Comparison of ENCODE assay signal across 10 cellular contexts in genomic region chr19:58468216-58468839, GRCh38. TPM values are rescaled to one million over a fixed set of nuclear protein-coding genes. Genes with fewer than 3 reads are reported as not detected.
DNase-seq lines count a peak whose midpoint lies in the region; TF ChIP-seq lines count a peak whose summit lies in the region.
"Had no signal": no experiment of that assay in that cellular context is flagged by ENCODE, and none has a peak within 500 bp of the region (broad histone marks: within the 10 kb centered on the region; RNA-seq: fewer than 3 reads in every experiment).

No MANE protein-coding gene starts in this region.

- H3K79me2 ChIP-seq in DOHH2 (ENCODE audit: control insufficient read depth, low read length) (peaks cover 27% of the 10 kb centered on the region), neural progenitor cell (ENCODE audit: low read depth) (peaks cover 9% of the 10 kb centered on the region)

- H2AFZ ChIP-seq in neural progenitor cell (replicated peaks), result no peak overlapping the region

- no peaks in the 10 kb centered on the region for H3K9me3 Mint-ChIP-seq in brain
- no peaks in the 10 kb centered on the region for H3K9me3 Mint-ChIP-seq in neural progenitor cell

- peaks cover 8% of the 10 kb centered on the region; the same call in 1 of the 2 replicates for H4K20me1 ChIP-seq in DOHH2 (ENCODE audit: control insufficient read depth, insufficient read depth, low read depth, low read length)
- H4K20me1 ChIP-seq in neural progenitor cell (ENCODE audit: low read depth), result peaks cover 9% of the 10 kb centered on the region

- H3K4me1 Mint-ChIP-seq in brain (peaks cover 31% of the 10 kb centered on the region), neural progenitor cell (peaks cover 19% of the 10 kb centered on the region)

- H3K27me3 ChIP-seq in DOHH2 (ENCODE audit: control insufficient read depth, low read length) (peaks cover 3% of the 10 kb centered on the region; the same call in 1 of the 2 replicates), neural progenitor cell (peaks cover 12% of the 10 kb centered on the region)

- H3K27ac Mint-ChIP-seq in brain (peak overlapping the region in 3 of 5 experiments; percentile 55 to 86 (median 72)), neural progenitor cell (no peak overlapping the region)

- DNase-seq in neural progenitor cell (ENCODE audit: low spot score), result no peak
- DNase-seq in AG08395 (ENCODE audit: low spot score), result no peak
- DNase-seq in retina, result no peak
- no peak for DNase-seq in NCI-H526 treated with DMSO at 0.1 percent for 48 hours (lab: John Stamatoyannopoulos, UW)
- no peak for DNase-seq in MV-4-11 (lab: John Stamatoyannopoulos, UW)
- DNase-seq: caudate nucleus; stimulated activated naive CD4-positive, alpha-beta T cell had no signal

- H3K36me3 Mint-ChIP-seq in brain, result peaks cover 16% of the 10 kb centered on the region
- peaks cover 2% of the 10 kb centered on the region for H3K36me3 Mint-ChIP-seq in neural progenitor cell

- H3K4me3 Mint-ChIP-seq in brain (peak overlapping the region; percentile 86 to 91 (median 89)), neural progenitor cell (peak overlapping the region; percentile 85)

- H3K4me2 ChIP-seq in DOHH2 (ENCODE audit: low read length) (peak overlapping the region; percentile 72), neural progenitor cell (peak overlapping the region; percentile 79)

- peaks cover 10% of the 10 kb centered on the region for H3K27me3 Mint-ChIP-seq in brain
- H3K27me3 Mint-ChIP-seq in neural progenitor cell (ENCODE audit: insufficient read depth, low read depth), result peaks cover 2% of the 10 kb centered on the region

- no peaks in the 10 kb centered on the region for H3K9me2 ChIP-seq in DOHH2 (replicated peaks; ENCODE audit: control insufficient read depth, low read length)

- H3K27ac ChIP-seq in DOHH2 (ENCODE audit: low read depth, low read length) (no peak overlapping the region), KOPT-K1 (ENCODE audit: low read depth, low read length, poor library complexity, severe bottlenecking) (peak overlapping the region; percentile 13), neural progenitor cell (no peak overlapping the region)

- H3K9ac ChIP-seq in neural progenitor cell, result no peak overlapping the region

- H3K36me3 ChIP-seq in DOHH2 (ENCODE audit: control insufficient read depth, low read length) (peaks cover 33% of the 10 kb centered on the region), KOPT-K1 (ENCODE audit: insufficient read depth, low read length) (peaks cover 41% of the 10 kb centered on the region), neural progenitor cell (no peaks in the 10 kb centered on the region)

- H3K4me1 ChIP-seq in DOHH2 (ENCODE audit: control insufficient read depth, low read length) (peaks cover 20% of the 10 kb centered on the region), neural progenitor cell (no peaks in the 10 kb centered on the region)

- TF ChIP-seq CTCF in DOHH2 (IDR thresholded peaks at IDR 0.05; ENCODE audit: low read depth, low read length, poor library complexity, severe bottlenecking), result no peak
- no peak for TF ChIP-seq CTCF in brain (conservative IDR thresholded peaks at IDR 0.05)
- TF ChIP-seq CTCF in neural progenitor cell (IDR thresholded peaks at IDR 0.05), result no peak

- peaks cover 11% of the 10 kb centered on the region for H3F3A ChIP-seq in DOHH2 (ENCODE audit: control insufficient read depth, insufficient read depth)
- H3F3A ChIP-seq in neural progenitor cell (ENCODE audit: low read depth), result peaks cover 5% of the 10 kb centered on the region

- no peaks in the 10 kb centered on the region for H3K9me3 ChIP-seq in DOHH2 (ENCODE audit: control insufficient read depth, insufficient read depth, low read length)
- no peaks in the 10 kb centered on the region for H3K9me3 ChIP-seq in KOPT-K1 (ENCODE audit: insufficient read depth, low read length, poor library complexity, severe bottlenecking)
- no peaks in the 10 kb centered on the region for H3K9me3 ChIP-seq in neural progenitor cell (ENCODE audit: low read depth)

- H3K4me3 ChIP-seq in DOHH2 (ENCODE audit: low read length) (peak overlapping the region; percentile 91), neural progenitor cell (peak overlapping the region; percentile 15)

RNA-seq across cellular contexts. Expression of gene ZNF324, which starts 1.4 kb away (rescaled TPM):
- polyA plus RNA-seq in brain (ENCODE audit: insufficient read depth, low read depth, low replicate concordance), result 8.5 TPM
- 4.2 and 14.8 TPM in 2 replicates for total RNA-seq in neural progenitor cell (ENCODE audit: low replicate concordance)

RNA-seq across cellular contexts. Expression of gene ZNF446, which starts 7.8 kb away (rescaled TPM):
- 13.5 TPM for polyA plus RNA-seq in brain (ENCODE audit: insufficient read depth, low read depth, low replicate concordance)
- 4.4 and 13.2 TPM in 2 replicates for total RNA-seq in neural progenitor cell (ENCODE audit: low replicate concordance)

RNA-seq across cellular contexts. Expression of gene ZNF324B, which starts 16.9 kb away (rescaled TPM):
- polyA plus RNA-seq in brain (ENCODE audit: insufficient read depth, low read depth, low replicate concordance), result 5.3 TPM
- total RNA-seq in neural progenitor cell (ENCODE audit: low replicate concordance), result 3.2 TPM in 2 replicates

RNA-seq across cellular contexts. Expression of gene ZNF132, which starts 28.4 kb away (rescaled TPM):
- polyA plus RNA-seq in brain (ENCODE audit: insufficient read depth, low read depth, low replicate concordance), result 2.5 TPM
- total RNA-seq in neural progenitor cell (ENCODE audit: low replicate concordance), result 1.0 and 1.4 TPM in 2 replicates

RNA-seq across cellular contexts. Expression of gene SLC27A5, which starts 43.5 kb away (rescaled TPM):
- 30.5 TPM for polyA plus RNA-seq in brain (ENCODE audit: insufficient read depth, low read depth, low replicate concordance)
- total RNA-seq in neural progenitor cell (ENCODE audit: low replicate concordance), result 11.2 and 17.1 TPM in 2 replicates
